ENCODE assay signal across 15 cellular contexts in genomic region chr7:28750981-28751380, GRCh38.
"Had no signal": no experiment of that assay in that cellular context is flagged by ENCODE, and none has a peak within 500 bp of the region (broad histone marks: within the 10 kb centered on the region; RNA-seq: fewer than 3 reads in every experiment).

No MANE protein-coding gene starts in this region.

- H3K4me3 ChIP-seq: gastrocnemius medialis, tibial artery had no signal

- H3K36me3 ChIP-seq: gastrocnemius medialis, tibial artery had no signal

- H3K9me3 ChIP-seq: gastrocnemius medialis, tibial artery had no signal

- H3K27ac ChIP-seq: gastrocnemius medialis, tibial artery had no signal

- ATAC-seq: activated CD8-positive, alpha-beta memory T cell treated with anti-CD3 and anti-CD28 coated beads, Interleukin-2, amount 10 ng/mL, durations not matched to agents 7 days and 5 days; esophagus mucosa; gastrocnemius medialis; left cardiac atrium; stimulated activated naive B cell treated with anti-CD40 and anti-IgM and Interleukin-4, amounts not matched to agents 10 μg/mL and 1 μg/mL and 100 μg/mL, for 72 hours had no signal

- DNase-seq: activated B cell treated with CpG ODN at 0.5 μM for 24 hours; activated CD4-positive, alpha-beta memory T cell treated with anti-CD3 and anti-CD28 coated beads, Interleukin-2, amount 10 ng/mL, durations not matched to agents 7 days and 5 days; activated CD4-positive, alpha-beta T cell treated with anti-CD3 and anti-CD28 coated beads for 48 hours; activated CD8-positive, alpha-beta memory T cell treated with anti-CD3 and anti-CD28 coated beads, Interleukin-2, amount 10 ng/mL, durations not matched to agents 7 days and 5 days; activated naive CD4-positive, alpha-beta T cell treated with anti-CD3 and anti-CD28 coated beads for 36 hours; activated T-cell treated with anti-CD3 and anti-CD28 coated beads, Interleukin-2, amount 50 U/mL, for 1 hour; anterior cingulate cortex; cortex of kidney; effector CD4-positive, alpha-beta T cell; gastrocnemius medialis; left cardiac atrium; posterior cingulate gyrus; stimulated activated naive B cell treated with anti-CD40 and anti-IgM and Interleukin-4, amounts not matched to agents 10 μg/mL and 1 μg/mL and 100 μg/mL, for 72 hours; tibial artery had no signal

- H3K27me3 ChIP-seq: gastrocnemius medialis, tibial artery had no signal
